ENCODE assay signal across 1 cellular context in genomic region chr15:88938802-88939485, GRCh38.
TF ChIP-seq lines count a peak whose summit lies in the region.

No MANE protein-coding gene starts in this region.

TF ChIP-seq in WTC11, 78 proteins besides CTCF, POLR2A, EP300 and RAD21 (continued from another document):
- TF ChIP-seq ATF2 (CRISPR knock-in tag; IDR thresholded peaks at IDR 0.05; ENCODE audit: borderline replicate concordance, low read depth) (no peak), ETV6 (CRISPR knock-in tag; IDR thresholded peaks at IDR 0.05) (0 out of 2 replicates have a peak, but pooled peaks have one; percentile 31), HMGA2 (CRISPR knock-in tag; IDR thresholded peaks at IDR 0.05) (no peak)
